In the genomic region with DNA sequence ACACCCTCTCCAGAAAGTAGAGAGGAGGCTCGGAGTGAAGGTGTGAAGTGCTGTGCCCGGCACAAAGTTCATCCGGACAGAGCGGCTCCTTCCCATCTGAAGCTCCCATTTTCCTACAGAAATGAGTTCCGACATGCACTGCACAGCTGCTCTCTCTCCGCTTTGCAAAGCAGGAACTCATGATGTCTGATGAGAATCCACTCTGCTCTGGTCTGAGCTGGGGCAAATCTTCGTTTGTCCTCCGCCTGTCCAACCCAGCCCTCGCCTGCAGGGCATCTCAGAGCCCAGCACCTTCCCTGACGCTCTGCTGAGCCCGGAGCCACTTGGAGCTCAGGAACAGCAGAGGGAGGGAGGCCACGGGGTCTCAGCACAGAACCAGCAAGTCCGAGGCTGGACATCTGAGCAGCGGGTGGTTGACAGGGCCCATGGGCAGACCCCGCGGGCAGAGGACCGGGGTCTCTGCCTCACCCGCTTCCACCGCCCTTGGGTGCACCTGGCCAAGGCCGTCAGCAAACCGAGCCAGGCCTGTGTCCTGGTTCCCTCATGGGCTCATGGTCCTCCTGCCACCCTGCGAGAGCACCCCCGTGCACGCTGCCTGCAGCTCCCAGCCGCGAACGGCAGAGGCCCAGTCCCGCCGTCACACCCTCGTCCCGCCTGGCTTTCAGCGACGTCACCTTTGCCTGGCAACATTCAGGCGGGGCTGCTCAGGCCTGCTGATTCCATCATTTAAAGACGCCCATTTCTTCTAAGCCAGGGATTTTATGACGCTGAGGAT, we compare ENCODE assay signal across 19 cellular contexts.
DNase-seq lines count a peak whose midpoint lies in the region; ATAC-seq and TF ChIP-seq lines count a peak whose summit lies in the region.
"Had no signal": no experiment of that assay in that cellular context is flagged by ENCODE, and none has a peak within 500 bp of the region (broad histone marks: within the 10 kb centered on the region; RNA-seq: fewer than 3 reads in every experiment).

No MANE protein-coding gene starts in this region.

- intact Hi-C loops in Right ventricle myocardium superior (cut with DNase I) (no loop called here), left ventricle myocardium inferior (cut with micrococcal nuclease) (no loop called here), left lung (cut with DNase I) (no loop called here), esophagus squamous epithelium (cut with DNase I) (no loop called here)

- H3K4me3 Mint-ChIP-seq in stimulated activated naive CD8-positive, alpha-beta T cell treated with anti-CD3 and anti-CD28 coated beads, Interleukin-15, amount 100 ng/mL, for 72 hours = no peak overlapping the region
- H3K4me3 Mint-ChIP-seq: stimulated activated effector memory CD8-positive, alpha-beta T cell treated with anti-CD3 and anti-CD28 coated beads, Interleukin-12 subunit alpha, Interleukin-12 subunit beta, amount 100 ng/mL, for 72 hours had no signal

- H3K4me1 ChIP-seq in left ventricle myocardium inferior (no peaks in the 10 kb centered on the region), left lung (no peaks in the 10 kb centered on the region), esophagus squamous epithelium (no peaks in the 10 kb centered on the region)
- H3K4me1 ChIP-seq: neural progenitor cell, upper lobe of left lung had no signal

- peaks cover 4% of the 10 kb centered on the region for H3K4me1 Mint-ChIP-seq in stimulated activated naive CD8-positive, alpha-beta T cell treated with anti-CD3 and anti-CD28 coated beads, Interleukin-15, amount 100 ng/mL, for 72 hours
- H3K4me1 Mint-ChIP-seq: stimulated activated effector memory CD8-positive, alpha-beta T cell treated with anti-CD3 and anti-CD28 coated beads, Interleukin-12 subunit alpha, Interleukin-12 subunit beta, amount 100 ng/mL, for 72 hours had no signal

- H3K27me3 Mint-ChIP-seq in stimulated activated naive CD8-positive, alpha-beta T cell treated with anti-CD3 and anti-CD28 coated beads, Interleukin-15, amount 100 ng/mL, for 72 hours = peaks cover 68% of the 10 kb centered on the region

- H3K27me3 ChIP-seq in left ventricle myocardium inferior (ENCODE audit: low read depth) = peaks cover 100% of the 10 kb centered on the region
- no peaks in the 10 kb centered on the region for H3K27me3 ChIP-seq in WERI-Rb-1 (ENCODE audit: insufficient read depth, low read depth, severe bottlenecking)
- peaks cover 0 to 97% of the 10 kb centered on the region in 2 donors for H3K27me3 ChIP-seq in left lung
- H3K27me3 ChIP-seq in esophagus squamous epithelium = peaks cover 0 to 100% (median 0%) of the 10 kb centered on the region in 4 donors
- H3K27me3 ChIP-seq: upper lobe of left lung had no signal

- H3K36me3 ChIP-seq in left ventricle myocardium inferior (no peaks in the 10 kb centered on the region), WERI-Rb-1 (no peaks in the 10 kb centered on the region), left lung (no peaks in the 10 kb centered on the region), esophagus squamous epithelium (no peaks in the 10 kb centered on the region)
- H3K36me3 ChIP-seq: brain microvascular endothelial cell, neural progenitor cell, upper lobe of left lung had no signal

- H3K9me3 Mint-ChIP-seq in stimulated activated naive CD8-positive, alpha-beta T cell treated with anti-CD3 and anti-CD28 coated beads, Interleukin-15, amount 100 ng/mL, for 72 hours = peaks cover 0 to 3% of the 10 kb centered on the region in 2 donors
- H3K9me3 Mint-ChIP-seq: neural progenitor cell; stimulated activated effector memory CD8-positive, alpha-beta T cell treated with anti-CD3 and anti-CD28 coated beads, Interleukin-12 subunit alpha, Interleukin-12 subunit beta, amount 100 ng/mL, for 72 hours had no signal

- DNase-seq in Right ventricle myocardium superior (peak; percentile 40), left ventricle myocardium inferior (no peak), WERI-Rb-1 (peak; percentile 89), left lung (peak; percentile 19 to 76), esophagus squamous epithelium (lab: John Stamatoyannopoulos, UW) (no peak)
- no peak for DNase-seq in stimulated activated naive CD8-positive, alpha-beta T cell treated with anti-CD3 and anti-CD28 coated beads, Interleukin-15, amount 100 ng/mL, for 72 hours
- DNase-seq: activated CD4-positive, alpha-beta T cell treated with anti-CD3 and anti-CD28 coated beads, Interleukin-2, amount 50 U/mL, for 48 hours; brain microvascular endothelial cell; DND-41; HCEC 1CT; KG1; NCI-H1105 treated with DMSO at 0.1 percent for 48 hours; NCI-H2227 treated with DMSO at 0.1 percent for 48 hours had no signal

- 40 to 50% methylated on average over 22 to 25 of the region's 36 CpGs for WGBS in esophagus squamous epithelium, 2 donors

- no peak overlapping the region for H3K27ac ChIP-seq in left ventricle myocardium inferior (replicated peaks)
- H3K27ac ChIP-seq in WERI-Rb-1 = peak overlapping the region; percentile 10
- H3K27ac ChIP-seq in left lung = no peak overlapping the region
- H3K27ac ChIP-seq in esophagus squamous epithelium = no peak overlapping the region
- H3K27ac ChIP-seq: brain microvascular endothelial cell, neural progenitor cell, upper lobe of left lung had no signal

- TF ChIP-seq CTCF in left ventricle myocardium inferior (IDR thresholded peaks at IDR 0.05; ENCODE audit: borderline replicate concordance) = no peak
- TF ChIP-seq CTCF in WERI-Rb-1 (IDR thresholded peaks at IDR 0.05; ENCODE audit: low read depth, low read length) = no peak
- TF ChIP-seq CTCF in left lung (IDR thresholded peaks at IDR 0.05) = no peak
- no peak for TF ChIP-seq CTCF in esophagus squamous epithelium (IDR thresholded peaks at IDR 0.05)

- no peak for TF ChIP-seq POLR2A in esophagus squamous epithelium (IDR thresholded peaks at IDR 0.05)

- H3K27ac Mint-ChIP-seq in stimulated activated naive CD8-positive, alpha-beta T cell treated with anti-CD3 and anti-CD28 coated beads, Interleukin-15, amount 100 ng/mL, for 72 hours = no peak overlapping the region
- H3K27ac Mint-ChIP-seq: neural progenitor cell; stimulated activated effector memory CD8-positive, alpha-beta T cell treated with anti-CD3 and anti-CD28 coated beads, Interleukin-12 subunit alpha, Interleukin-12 subunit beta, amount 100 ng/mL, for 72 hours had no signal

- ATAC-seq in Right ventricle myocardium superior (ENCODE audit: poor library complexity) (no peak), left lung (no peak), GM18870 (IDR thresholded peaks at IDR 0.05; ENCODE audit: unreplicated experiment) (no peak), HG03139 (IDR thresholded peaks at IDR 0.05; ENCODE audit: unreplicated experiment) (no peak)
- no peak for ATAC-seq in stimulated activated naive CD8-positive, alpha-beta T cell treated with anti-CD3 and anti-CD28 coated beads, Interleukin-15, amount 100 ng/mL, for 72 hours
- ATAC-seq: stimulated activated effector memory CD8-positive, alpha-beta T cell treated with anti-CD3 and anti-CD28 coated beads, Interleukin-12 subunit alpha, Interleukin-12 subunit beta, amount 100 ng/mL, for 72 hours had no signal

- no peak overlapping the region for H3K4me3 ChIP-seq in left ventricle myocardium inferior
- no peak overlapping the region for H3K4me3 ChIP-seq in WERI-Rb-1 (ENCODE audit: low read depth, low read length)
- H3K4me3 ChIP-seq in left lung = no peak overlapping the region
- no peak overlapping the region for H3K4me3 ChIP-seq in esophagus squamous epithelium
- H3K4me3 ChIP-seq: lung, neural progenitor cell, upper lobe of left lung had no signal

- H3K9me3 ChIP-seq in left ventricle myocardium inferior (replicated peaks) = peaks cover 3% of the 10 kb centered on the region
- H3K9me3 ChIP-seq in WERI-Rb-1 (ENCODE audit: severe bottlenecking) = no peaks in the 10 kb centered on the region
- H3K9me3 ChIP-seq in left lung = no peaks in the 10 kb centered on the region
- H3K9me3 ChIP-seq in esophagus squamous epithelium = no peaks in the 10 kb centered on the region
- H3K9me3 ChIP-seq: upper lobe of left lung had no signal

Comparison
In these comparisons a context has a peak if more than half of its experiments do, and no peak if none do; other contexts are left out.
1. DNase-seq: peak in Right ventricle myocardium superior (single experiment), WERI-Rb-1 (single experiment) and left lung (2 of 2); none in left ventricle myocardium inferior (single experiment), esophagus squamous epithelium (single experiment) and stimulated activated naive CD8-positive, alpha-beta T cell treated with anti-CD3 and anti-CD28 coated beads, Interleukin-15, amount 100 ng/mL, for 72 hours (0 of 2).